In the genomic region with DNA sequence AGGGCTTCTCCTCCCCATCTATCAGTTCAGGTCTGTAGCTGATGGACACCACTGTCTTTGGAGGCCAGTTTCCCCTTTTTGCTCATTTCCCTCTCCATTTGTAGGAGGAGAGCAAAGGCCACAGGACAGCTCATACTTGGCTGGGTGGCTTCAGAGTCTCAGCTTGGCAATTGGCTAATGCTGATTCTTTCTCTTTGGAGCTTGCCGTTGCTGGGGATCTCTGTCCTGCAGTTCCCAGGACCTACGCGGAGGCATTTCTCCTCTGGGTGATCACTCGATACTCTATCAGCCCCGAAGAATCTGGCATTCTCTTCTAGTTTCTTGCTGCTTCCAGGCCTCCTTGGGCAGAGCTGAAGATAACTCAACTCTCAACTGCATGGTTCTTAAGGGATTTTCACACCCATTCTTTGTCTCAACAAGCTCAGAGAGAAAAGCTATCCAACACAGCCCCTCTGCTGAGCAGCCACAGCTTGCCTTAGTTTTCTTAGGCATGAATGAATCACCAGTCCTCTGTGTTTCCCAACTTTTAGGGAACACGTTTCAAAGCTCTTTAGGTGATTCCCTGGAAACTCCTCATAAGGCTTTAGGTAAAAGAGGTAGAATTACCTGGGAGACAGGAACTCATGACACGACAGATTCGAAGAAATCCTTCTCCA, we compare ENCODE assay signal across 1 cellular context.
TF ChIP-seq lines count a peak whose summit lies in the region.

No MANE protein-coding gene starts in this region.

TF ChIP-seq in HepG2, 621 proteins besides CTCF, POLR2A, EP300 and RAD21 (continued from another document):
- TF ChIP-seq ZNF670 (CRISPR knock-in tag; IDR thresholded peaks at IDR 0.05; ENCODE audit: borderline replicate concordance) (no peak), SALL1 (CRISPR knock-in tag; IDR thresholded peaks at IDR 0.05) (peak; percentile 26; the same call in 1 of the 2 replicates), ZNF615 (CRISPR knock-in tag; IDR thresholded peaks at IDR 0.05; ENCODE audit: borderline replicate concordance) (no peak), ZNF354B (CRISPR knock-in tag; IDR thresholded peaks at IDR 0.05) (no peak), TBL1XR1 (IDR thresholded peaks at IDR 0.05; ENCODE audit: borderline replicate concordance, low read length, partially characterized antibody) (no peak), ZNF101 (CRISPR knock-in tag; IDR thresholded peaks at IDR 0.05; ENCODE audit: borderline replicate concordance, low read depth) (no peak), MED1 (CRISPR knock-in tag; IDR thresholded peaks at IDR 0.05) (no peak), ZFP62 (CRISPR knock-in tag; IDR thresholded peaks at IDR 0.05) (no peak), ZFP36L1 (CRISPR knock-in tag; IDR thresholded peaks at IDR 0.05) (no peak), FOXP1 (IDR thresholded peaks at IDR 0.05) (no peak), FOXP1 (CRISPR knock-in tag; IDR thresholded peaks at IDR 0.05) (no peak), FOXA1 (IDR thresholded peaks at IDR 0.05) (no peak), FOXA1 (CRISPR knock-in tag; IDR thresholded peaks at IDR 0.05) (no peak), ZNF724P (CRISPR knock-in tag; IDR thresholded peaks at IDR 0.05; ENCODE audit: borderline replicate concordance) (no peak), ZMYM4 (CRISPR knock-in tag; IDR thresholded peaks at IDR 0.05) (0 out of 2 replicates have a peak, but pooled peaks have one; percentile 12), ZNF766 (CRISPR knock-in tag; IDR thresholded peaks at IDR 0.05; ENCODE audit: borderline replicate concordance) (no peak), ELF3 (CRISPR knock-in tag; IDR thresholded peaks at IDR 0.05) (no peak), ZNF30 (CRISPR knock-in tag; IDR thresholded peaks at IDR 0.05) (no peak), ATF5 (CRISPR knock-in tag; IDR thresholded peaks at IDR 0.05; ENCODE audit: low read depth) (no peak), ZNF646 (CRISPR knock-in tag; IDR thresholded peaks at IDR 0.05) (no peak), MIXL1 (CRISPR knock-in tag; IDR thresholded peaks at IDR 0.05) (0 out of 2 replicates have a peak, but pooled peaks have one; percentile 25), ZNF790 (CRISPR knock-in tag; IDR thresholded peaks at IDR 0.05; ENCODE audit: borderline replicate concordance) (no peak), HNRNPH1 (optimal IDR thresholded peaks at IDR 0.05; ENCODE audit: low read depth, low read length) (no peak), MIER2 (CRISPR knock-in tag; IDR thresholded peaks at IDR 0.05) (0 out of 2 replicates have a peak, but pooled peaks have one; percentile 56), MIER3 (CRISPR knock-in tag; IDR thresholded peaks at IDR 0.05; ENCODE audit: borderline replicate concordance) (no peak), ZNF329 (CRISPR knock-in tag; IDR thresholded peaks at IDR 0.05; ENCODE audit: low read depth) (no peak), ZNF501 (CRISPR knock-in tag; IDR thresholded peaks at IDR 0.05) (peak; percentile 62), ZNF713 (CRISPR knock-in tag; IDR thresholded peaks at IDR 0.05) (no peak), TMF1 (CRISPR knock-in tag; IDR thresholded peaks at IDR 0.05; ENCODE audit: low read depth) (no peak), RBAK (CRISPR knock-in tag; IDR thresholded peaks at IDR 0.05) (no peak), ZNF335 (CRISPR knock-in tag; IDR thresholded peaks at IDR 0.05) (no peak), DNMT1 (CRISPR knock-in tag; IDR thresholded peaks at IDR 0.05) (no peak), DPF2 (CRISPR knock-in tag; IDR thresholded peaks at IDR 0.05; ENCODE audit: borderline replicate concordance, low read depth) (no peak)
- TF ChIP-seq, protein P1, sequence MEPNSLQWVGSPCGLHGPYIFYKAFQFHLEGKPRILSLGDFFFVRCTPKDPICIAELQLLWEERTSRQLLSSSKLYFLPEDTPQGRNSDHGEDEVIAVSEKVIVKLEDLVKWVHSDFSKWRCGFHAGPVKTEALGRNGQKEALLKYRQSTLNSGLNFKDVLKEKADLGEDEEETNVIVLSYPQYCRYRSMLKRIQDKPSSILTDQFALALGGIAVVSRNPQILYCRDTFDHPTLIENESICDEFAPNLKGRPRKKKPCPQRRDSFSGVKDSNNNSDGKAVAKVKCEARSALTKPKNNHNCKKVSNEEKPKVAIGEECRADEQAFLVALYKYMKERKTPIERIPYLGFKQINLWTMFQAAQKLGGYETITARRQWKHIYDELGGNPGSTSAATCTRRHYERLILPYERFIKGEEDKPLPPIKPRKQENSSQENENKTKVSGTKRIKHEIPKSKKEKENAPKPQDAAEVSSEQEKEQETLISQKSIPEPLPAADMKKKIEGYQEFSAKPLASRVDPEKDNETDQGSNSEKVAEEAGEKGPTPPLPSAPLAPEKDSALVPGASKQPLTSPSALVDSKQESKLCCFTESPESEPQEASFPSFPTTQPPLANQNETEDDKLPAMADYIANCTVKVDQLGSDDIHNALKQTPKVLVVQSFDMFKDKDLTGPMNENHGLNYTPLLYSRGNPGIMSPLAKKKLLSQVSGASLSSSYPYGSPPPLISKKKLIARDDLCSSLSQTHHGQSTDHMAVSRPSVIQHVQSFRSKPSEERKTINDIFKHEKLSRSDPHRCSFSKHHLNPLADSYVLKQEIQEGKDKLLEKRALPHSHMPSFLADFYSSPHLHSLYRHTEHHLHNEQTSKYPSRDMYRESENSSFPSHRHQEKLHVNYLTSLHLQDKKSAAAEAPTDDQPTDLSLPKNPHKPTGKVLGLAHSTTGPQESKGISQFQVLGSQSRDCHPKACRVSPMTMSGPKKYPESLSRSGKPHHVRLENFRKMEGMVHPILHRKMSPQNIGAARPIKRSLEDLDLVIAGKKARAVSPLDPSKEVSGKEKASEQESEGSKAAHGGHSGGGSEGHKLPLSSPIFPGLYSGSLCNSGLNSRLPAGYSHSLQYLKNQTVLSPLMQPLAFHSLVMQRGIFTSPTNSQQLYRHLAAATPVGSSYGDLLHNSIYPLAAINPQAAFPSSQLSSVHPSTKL (CRISPR knock-in tag; IDR thresholded peaks at IDR 0.05), result peak; percentile 3; the same call in 1 of the 2 replicates
- TF ChIP-seq, protein P2, sequence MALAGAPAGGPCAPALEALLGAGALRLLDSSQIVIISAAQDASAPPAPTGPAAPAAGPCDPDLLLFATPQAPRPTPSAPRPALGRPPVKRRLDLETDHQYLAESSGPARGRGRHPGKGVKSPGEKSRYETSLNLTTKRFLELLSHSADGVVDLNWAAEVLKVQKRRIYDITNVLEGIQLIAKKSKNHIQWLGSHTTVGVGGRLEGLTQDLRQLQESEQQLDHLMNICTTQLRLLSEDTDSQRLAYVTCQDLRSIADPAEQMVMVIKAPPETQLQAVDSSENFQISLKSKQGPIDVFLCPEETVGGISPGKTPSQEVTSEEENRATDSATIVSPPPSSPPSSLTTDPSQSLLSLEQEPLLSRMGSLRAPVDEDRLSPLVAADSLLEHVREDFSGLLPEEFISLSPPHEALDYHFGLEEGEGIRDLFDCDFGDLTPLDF (CRISPR knock-in tag; IDR thresholded peaks at IDR 0.05), result no peak
TF ChIP-seq in HepG2: peak in this region for 24.
